Comparison of ENCODE assay signal across 1 cellular context in the genomic region with DNA sequence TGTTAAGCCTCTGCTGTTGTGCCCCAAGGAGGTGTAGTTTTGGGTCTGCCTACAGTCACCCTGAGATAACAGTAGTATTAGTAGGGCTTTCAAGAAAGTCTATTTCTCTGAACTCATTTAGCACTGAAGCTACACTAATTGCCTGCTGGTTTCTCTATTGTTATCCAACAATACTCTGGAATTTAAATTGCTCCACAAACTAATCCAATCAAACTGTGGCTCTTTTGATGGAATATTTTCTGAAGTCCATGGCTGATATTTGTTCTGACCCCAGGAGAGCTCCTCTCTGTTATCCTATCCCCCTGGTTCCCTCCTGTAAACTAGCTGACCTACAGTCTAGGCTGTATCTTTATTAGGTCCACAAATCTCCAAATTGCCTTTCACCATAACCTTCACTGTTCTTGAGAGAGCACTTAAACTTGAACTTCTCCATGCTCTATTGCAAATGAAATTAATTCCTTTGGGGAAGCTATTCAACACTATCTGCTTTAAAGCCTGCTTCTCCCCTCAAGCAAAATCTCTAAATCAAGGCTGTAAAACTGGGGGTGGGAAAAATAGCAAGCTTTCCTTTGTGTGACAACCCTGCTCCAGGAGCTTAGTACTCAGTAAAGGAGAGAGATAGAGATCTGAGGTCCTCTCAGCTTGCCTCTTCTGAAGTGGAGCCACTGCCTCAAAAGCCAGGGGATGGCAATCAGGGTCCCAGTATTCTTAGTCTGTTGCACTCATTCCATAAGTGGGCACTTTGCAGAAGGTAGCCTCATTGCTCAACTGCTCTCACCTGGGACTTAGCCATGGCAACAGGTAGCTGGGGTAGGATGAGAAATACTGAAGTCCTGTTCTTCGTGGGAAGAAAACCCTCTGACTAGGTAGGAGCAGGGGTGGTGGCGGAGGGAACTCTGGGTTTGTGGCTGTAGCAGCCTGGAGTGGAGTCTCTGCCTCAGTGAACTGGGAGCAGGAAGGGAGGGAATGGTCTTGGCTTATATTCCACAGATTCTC.
A peak's percentile ranks its signal among the peaks of the same experiment; 100 is the strongest.
TF ChIP-seq lines count a peak whose summit lies in the region.

No MANE protein-coding gene starts in this region.

TF ChIP-seq in HEK293, 187 proteins besides CTCF, POLR2A, EP300 and RAD21 (continued from another document):
- TF ChIP-seq, protein P1, sequence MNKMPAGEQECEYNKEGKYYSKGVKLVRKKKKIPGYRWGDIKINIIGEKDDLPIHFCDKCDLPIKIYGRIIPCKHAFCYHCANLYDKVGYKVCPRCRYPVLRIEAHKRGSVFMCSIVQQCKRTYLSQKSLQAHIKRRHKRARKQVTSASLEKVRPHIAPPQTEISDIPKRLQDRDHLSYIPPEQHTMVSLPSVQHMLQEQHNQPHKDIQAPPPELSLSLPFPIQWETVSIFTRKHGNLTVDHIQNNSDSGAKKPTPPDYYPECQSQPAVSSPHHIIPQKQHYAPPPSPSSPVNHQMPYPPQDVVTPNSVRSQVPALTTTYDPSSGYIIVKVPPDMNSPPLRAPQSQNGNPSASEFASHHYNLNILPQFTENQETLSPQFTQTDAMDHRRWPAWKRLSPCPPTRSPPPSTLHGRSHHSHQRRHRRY (tag by site-specific recombination; IDR thresholded peaks at IDR 0.05) = no peak
- TF ChIP-seq SP7 (tag by site-specific recombination; IDR thresholded peaks at IDR 0.05) (no peak), ZNF473 (tag by site-specific recombination; IDR thresholded peaks at IDR 0.05) (no peak), FEZF1 (tag by site-specific recombination; IDR thresholded peaks at IDR 0.05) (peak; percentile 95), ZNF146 (tag by site-specific recombination; IDR thresholded peaks at IDR 0.05) (no peak), ZNF426 (tag by site-specific recombination; IDR thresholded peaks at IDR 0.05) (no peak), ZNF121 (tag by site-specific recombination; IDR thresholded peaks at IDR 0.05) (no peak), ZNF366 (tag by site-specific recombination; conservative IDR thresholded peaks at IDR 0.05) (no peak), SP3 (tag by site-specific recombination; IDR thresholded peaks at IDR 0.05) (no peak), BCL11B (tag by site-specific recombination; IDR thresholded peaks at IDR 0.05; ENCODE audit: low read depth) (no peak), GLI2 (tag by site-specific recombination; IDR thresholded peaks at IDR 0.05; ENCODE audit: borderline replicate concordance, low read depth) (peak; percentile 34; the same call in 1 of the 2 replicates), HOXA7 (CRISPR knock-in tag; IDR thresholded peaks at IDR 0.05; ENCODE audit: borderline replicate concordance) (no peak), ZNF610 (tag by site-specific recombination; IDR thresholded peaks at IDR 0.05; ENCODE audit: borderline replicate concordance) (peak; percentile 79; the same call in 1 of the 2 replicates)
- TF ChIP-seq, protein P2, sequence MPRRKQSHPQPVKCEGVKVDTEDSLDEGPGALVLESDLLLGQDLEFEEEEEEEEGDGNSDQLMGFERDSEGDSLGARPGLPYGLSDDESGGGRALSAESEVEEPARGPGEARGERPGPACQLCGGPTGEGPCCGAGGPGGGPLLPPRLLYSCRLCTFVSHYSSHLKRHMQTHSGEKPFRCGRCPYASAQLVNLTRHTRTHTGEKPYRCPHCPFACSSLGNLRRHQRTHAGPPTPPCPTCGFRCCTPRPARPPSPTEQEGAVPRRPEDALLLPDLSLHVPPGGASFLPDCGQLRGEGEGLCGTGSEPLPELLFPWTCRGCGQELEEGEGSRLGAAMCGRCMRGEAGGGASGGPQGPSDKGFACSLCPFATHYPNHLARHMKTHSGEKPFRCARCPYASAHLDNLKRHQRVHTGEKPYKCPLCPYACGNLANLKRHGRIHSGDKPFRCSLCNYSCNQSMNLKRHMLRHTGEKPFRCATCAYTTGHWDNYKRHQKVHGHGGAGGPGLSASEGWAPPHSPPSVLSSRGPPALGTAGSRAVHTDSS (tag by site-specific recombination; IDR thresholded peaks at IDR 0.05) = no peak
- TF ChIP-seq, protein P3, sequence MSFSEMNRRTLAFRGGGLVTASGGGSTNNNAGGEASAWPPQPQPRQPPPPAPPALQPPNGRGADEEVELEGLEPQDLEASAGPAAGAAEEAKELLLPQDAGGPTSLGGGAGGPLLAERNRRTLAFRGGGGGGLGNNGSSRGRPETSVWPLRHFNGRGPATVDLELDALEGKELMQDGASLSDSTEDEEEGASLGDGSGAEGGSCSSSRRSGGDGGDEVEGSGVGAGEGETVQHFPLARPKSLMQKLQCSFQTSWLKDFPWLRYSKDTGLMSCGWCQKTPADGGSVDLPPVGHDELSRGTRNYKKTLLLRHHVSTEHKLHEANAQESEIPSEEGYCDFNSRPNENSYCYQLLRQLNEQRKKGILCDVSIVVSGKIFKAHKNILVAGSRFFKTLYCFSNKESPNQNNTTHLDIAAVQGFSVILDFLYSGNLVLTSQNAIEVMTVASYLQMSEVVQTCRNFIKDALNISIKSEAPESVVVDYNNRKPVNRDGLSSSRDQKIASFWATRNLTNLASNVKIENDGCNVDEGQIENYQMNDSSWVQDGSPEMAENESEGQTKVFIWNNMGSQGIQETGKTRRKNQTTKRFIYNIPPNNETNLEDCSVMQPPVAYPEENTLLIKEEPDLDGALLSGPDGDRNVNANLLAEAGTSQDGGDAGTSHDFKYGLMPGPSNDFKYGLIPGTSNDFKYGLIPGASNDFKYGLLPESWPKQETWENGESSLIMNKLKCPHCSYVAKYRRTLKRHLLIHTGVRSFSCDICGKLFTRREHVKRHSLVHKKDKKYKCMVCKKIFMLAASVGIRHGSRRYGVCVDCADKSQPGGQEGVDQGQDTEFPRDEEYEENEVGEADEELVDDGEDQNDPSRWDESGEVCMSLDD (tag by site-specific recombination; IDR thresholded peaks at IDR 0.05) = no peak
- TF ChIP-seq, protein P4, sequence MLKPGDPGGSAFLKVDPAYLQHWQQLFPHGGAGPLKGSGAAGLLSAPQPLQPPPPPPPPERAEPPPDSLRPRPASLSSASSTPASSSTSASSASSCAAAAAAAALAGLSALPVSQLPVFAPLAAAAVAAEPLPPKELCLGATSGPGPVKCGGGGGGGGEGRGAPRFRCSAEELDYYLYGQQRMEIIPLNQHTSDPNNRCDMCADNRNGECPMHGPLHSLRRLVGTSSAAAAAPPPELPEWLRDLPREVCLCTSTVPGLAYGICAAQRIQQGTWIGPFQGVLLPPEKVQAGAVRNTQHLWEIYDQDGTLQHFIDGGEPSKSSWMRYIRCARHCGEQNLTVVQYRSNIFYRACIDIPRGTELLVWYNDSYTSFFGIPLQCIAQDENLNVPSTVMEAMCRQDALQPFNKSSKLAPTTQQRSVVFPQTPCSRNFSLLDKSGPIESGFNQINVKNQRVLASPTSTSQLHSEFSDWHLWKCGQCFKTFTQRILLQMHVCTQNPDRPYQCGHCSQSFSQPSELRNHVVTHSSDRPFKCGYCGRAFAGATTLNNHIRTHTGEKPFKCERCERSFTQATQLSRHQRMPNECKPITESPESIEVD (tag by site-specific recombination; IDR thresholded peaks at IDR 0.05) = peak; percentile 93
- TF ChIP-seq, protein P5, sequence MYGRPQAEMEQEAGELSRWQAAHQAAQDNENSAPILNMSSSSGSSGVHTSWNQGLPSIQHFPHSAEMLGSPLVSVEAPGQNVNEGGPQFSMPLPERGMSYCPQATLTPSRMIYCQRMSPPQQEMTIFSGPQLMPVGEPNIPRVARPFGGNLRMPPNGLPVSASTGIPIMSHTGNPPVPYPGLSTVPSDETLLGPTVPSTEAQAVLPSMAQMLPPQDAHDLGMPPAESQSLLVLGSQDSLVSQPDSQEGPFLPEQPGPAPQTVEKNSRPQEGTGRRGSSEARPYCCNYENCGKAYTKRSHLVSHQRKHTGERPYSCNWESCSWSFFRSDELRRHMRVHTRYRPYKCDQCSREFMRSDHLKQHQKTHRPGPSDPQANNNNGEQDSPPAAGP (tag by site-specific recombination; IDR thresholded peaks at IDR 0.05) = no peak
- TF ChIP-seq, protein P6, sequence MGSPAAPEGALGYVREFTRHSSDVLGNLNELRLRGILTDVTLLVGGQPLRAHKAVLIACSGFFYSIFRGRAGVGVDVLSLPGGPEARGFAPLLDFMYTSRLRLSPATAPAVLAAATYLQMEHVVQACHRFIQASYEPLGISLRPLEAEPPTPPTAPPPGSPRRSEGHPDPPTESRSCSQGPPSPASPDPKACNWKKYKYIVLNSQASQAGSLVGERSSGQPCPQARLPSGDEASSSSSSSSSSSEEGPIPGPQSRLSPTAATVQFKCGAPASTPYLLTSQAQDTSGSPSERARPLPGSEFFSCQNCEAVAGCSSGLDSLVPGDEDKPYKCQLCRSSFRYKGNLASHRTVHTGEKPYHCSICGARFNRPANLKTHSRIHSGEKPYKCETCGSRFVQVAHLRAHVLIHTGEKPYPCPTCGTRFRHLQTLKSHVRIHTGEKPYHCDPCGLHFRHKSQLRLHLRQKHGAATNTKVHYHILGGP (tag by site-specific recombination; IDR thresholded peaks at IDR 0.05) = no peak
TF ChIP-seq in HEK293: peak in this region for 26.
